In genomic region chr5:175471628-175472027, GRCh38 we compare ENCODE assay signal across 14 cellular contexts. TPM values are rescaled to one million over a fixed set of nuclear protein-coding genes. Genes with fewer than 3 reads are reported as not detected.
A peak's percentile ranks its signal among the peaks of the same experiment; 100 is the strongest.
DNase-seq lines count a peak whose midpoint lies in the region; ATAC-seq lines count a peak whose summit lies in the region.
"Had no signal": no experiment of that assay in that cellular context is flagged by ENCODE, and none has a peak within 500 bp of the region (broad histone marks: within the 10 kb centered on the region; RNA-seq: fewer than 3 reads in every experiment).

No MANE protein-coding gene starts in this region.

- H3K9me3 Mint-ChIP-seq in activated CD4-positive, alpha-beta memory T cell treated with anti-CD3 and anti-CD28 coated beads for 36 hours = no peaks in the 10 kb centered on the region
- no peaks in the 10 kb centered on the region for H3K9me3 Mint-ChIP-seq in natural killer cell treated with Interleukin-12 subunit alpha and Interleukin-12 subunit beta and Interleukin-15 and Interleukin-18, amount 100 ng/mL, for 72 hours

- H3K27ac Mint-ChIP-seq in activated CD4-positive, alpha-beta memory T cell treated with anti-CD3 and anti-CD28 coated beads for 36 hours = peak overlapping the region; percentile 3
- H3K27ac Mint-ChIP-seq in natural killer cell treated with Interleukin-12 subunit alpha and Interleukin-12 subunit beta and Interleukin-15 and Interleukin-18, amount 100 ng/mL, for 72 hours = no peak overlapping the region
- H3K27ac Mint-ChIP-seq: CD4-positive, CD25-positive, alpha-beta regulatory T cell had no signal

- peak; percentile 5 for DNase-seq in NCI-H82 (lab: John Stamatoyannopoulos, UW)
- no peak for DNase-seq in NCI-H82 treated with DMSO at 0.1 percent for 48 hours (lab: John Stamatoyannopoulos, UW; ENCODE audit: unreplicated experiment)
- peak; percentile 79 for DNase-seq in activated CD4-positive, alpha-beta memory T cell treated with anti-CD3 and anti-CD28 coated beads for 36 hours
- no peak for DNase-seq in natural killer cell treated with Interleukin-12 subunit alpha and Interleukin-12 subunit beta and Interleukin-15 and Interleukin-18, amount 100 ng/mL, for 72 hours (ENCODE audit: low spot score)
- no peak for DNase-seq in NCI-H2171 treated with DMSO at 0.1 percent for 48 hours (lab: John Stamatoyannopoulos, UW)
- no peak for DNase-seq in 8988T
- DNase-seq: effector CD8-positive, alpha-beta T cell; NCI-H2081 treated with DMSO at 0.1 percent for 48 hours; Right ventricle myocardium superior had no signal

- peak; percentile 74 for ATAC-seq in GM19463 (IDR thresholded peaks at IDR 0.05; ENCODE audit: unreplicated experiment)
- peak; percentile 76 to 78 for ATAC-seq in natural killer cell treated with Interleukin-12 subunit alpha and Interleukin-12 subunit beta and Interleukin-15 and Interleukin-18, amount 100 ng/mL, for 72 hours
- no peak for ATAC-seq in HG03097 (IDR thresholded peaks at IDR 0.05; ENCODE audit: low FRiP score, unreplicated experiment)

- intact Hi-C loops in activated CD4-positive, alpha-beta memory T cell treated with anti-CD3 and anti-CD28 coated beads for 36 hours (cut with micrococcal nuclease) = no loop called here

- CTCF ChIA-PET in activated CD4-positive, alpha-beta memory T cell treated with anti-CD3 and anti-CD28 coated beads for 36 hours (lab: Charles Lee) = no interaction called here

- POLR2A ChIA-PET in activated CD4-positive, alpha-beta memory T cell treated with anti-CD3 and anti-CD28 coated beads for 36 hours (lab: Charles Lee) = no interaction called here

- peaks cover 18% of the 10 kb centered on the region for H3K4me1 Mint-ChIP-seq in activated CD4-positive, alpha-beta memory T cell treated with anti-CD3 and anti-CD28 coated beads for 36 hours (ENCODE audit: low read depth)
- peaks cover 7 to 8% of the 10 kb centered on the region in 2 donors for H3K4me1 Mint-ChIP-seq in natural killer cell treated with Interleukin-12 subunit alpha and Interleukin-12 subunit beta and Interleukin-15 and Interleukin-18, amount 100 ng/mL, for 72 hours (ENCODE audit: low read depth in 2 of 2)

- no peak overlapping the region for H3K4me3 Mint-ChIP-seq in activated CD4-positive, alpha-beta memory T cell treated with anti-CD3 and anti-CD28 coated beads for 36 hours
- no peak overlapping the region for H3K4me3 Mint-ChIP-seq in natural killer cell treated with Interleukin-12 subunit alpha and Interleukin-12 subunit beta and Interleukin-15 and Interleukin-18, amount 100 ng/mL, for 72 hours
- H3K4me3 Mint-ChIP-seq: CD4-positive, CD25-positive, alpha-beta regulatory T cell had no signal

- H3K27me3 Mint-ChIP-seq in activated CD4-positive, alpha-beta memory T cell treated with anti-CD3 and anti-CD28 coated beads for 36 hours = no peaks in the 10 kb centered on the region
- H3K27me3 Mint-ChIP-seq in natural killer cell treated with Interleukin-12 subunit alpha and Interleukin-12 subunit beta and Interleukin-15 and Interleukin-18, amount 100 ng/mL, for 72 hours = peaks cover 20 to 43% of the 10 kb centered on the region in 2 donors

- no peaks in the 10 kb centered on the region for H3K36me3 Mint-ChIP-seq in activated CD4-positive, alpha-beta memory T cell treated with anti-CD3 and anti-CD28 coated beads for 36 hours
- no peaks in the 10 kb centered on the region for H3K36me3 Mint-ChIP-seq in natural killer cell treated with Interleukin-12 subunit alpha and Interleukin-12 subunit beta and Interleukin-15 and Interleukin-18, amount 100 ng/mL, for 72 hours
- H3K36me3 Mint-ChIP-seq: CD4-positive, CD25-positive, alpha-beta regulatory T cell had no signal

RNA-seq across cellular contexts. Expression of gene SFXN1, which starts 6.7 kb away (rescaled TPM):
- total RNA-seq in activated CD4-positive, alpha-beta memory T cell treated with anti-CD3 and anti-CD28 coated beads for 36 hours = 100 to 1,000 TPM; 298 to 300 TPM
- 100 to 1,000 TPM; 185 to 225 TPM for total RNA-seq in natural killer cell treated with Interleukin-12 subunit alpha and Interleukin-12 subunit beta and Interleukin-15 and Interleukin-18, amount 100 ng/mL, for 72 hours

RNA-seq across cellular contexts. Expression of gene DRD1, which starts 27.6 kb away (rescaled TPM):
- total RNA-seq in activated CD4-positive, alpha-beta memory T cell treated with anti-CD3 and anti-CD28 coated beads for 36 hours = not detected
- total RNA-seq in natural killer cell treated with Interleukin-12 subunit alpha and Interleukin-12 subunit beta and Interleukin-15 and Interleukin-18, amount 100 ng/mL, for 72 hours = not detected
- total RNA-seq: A172; CD4-positive, CD25-positive, alpha-beta regulatory T cell; right atrium auricular region; Right ventricle myocardium superior had no signal

Comparison
In these comparisons a context has a peak if more than half of its experiments do, and no peak if none do; other contexts are left out.
1. DNase-seq: peak in NCI-H82 (single experiment) and activated CD4-positive, alpha-beta memory T cell treated with anti-CD3 and anti-CD28 coated beads for 36 hours (single experiment); none in NCI-H82 treated with DMSO at 0.1 percent for 48 hours (single experiment), natural killer cell treated with Interleukin-12 subunit alpha and Interleukin-12 subunit beta and Interleukin-15 and Interleukin-18, amount 100 ng/mL, for 72 hours (single experiment), NCI-H2171 treated with DMSO at 0.1 percent for 48 hours (single experiment) and 8988T (single experiment).